ENCODE assay signal across 16 cellular contexts in the genomic region with DNA sequence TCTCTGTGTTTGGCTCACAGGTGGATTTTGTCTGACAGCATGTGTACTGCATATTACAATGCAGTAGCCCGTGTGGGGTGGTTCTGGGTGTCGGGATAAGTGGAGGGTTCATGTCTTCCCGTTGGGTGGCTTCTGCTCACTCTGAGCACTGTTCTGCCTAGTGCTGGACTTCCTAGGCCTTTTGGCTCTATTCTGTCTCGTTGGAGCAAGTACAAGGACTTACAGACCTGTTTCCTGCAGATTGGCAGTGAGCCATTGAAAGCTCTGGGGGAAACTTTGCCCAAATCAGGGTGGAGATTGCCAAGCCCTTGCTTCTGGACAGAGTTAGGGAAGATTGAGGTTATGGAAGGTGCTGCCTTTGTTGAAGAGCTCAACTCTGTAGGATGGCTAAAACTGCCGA.
A peak's percentile ranks its signal among the peaks of the same experiment; 100 is the strongest.
DNase-seq lines count a peak whose midpoint lies in the region; ATAC-seq, FAIRE-seq and TF ChIP-seq lines count a peak whose summit lies in the region.
"Had no signal": no experiment of that assay in that cellular context is flagged by ENCODE, and none has a peak within 500 bp of the region (broad histone marks: within the 10 kb centered on the region; RNA-seq: fewer than 3 reads in every experiment).

No MANE protein-coding gene starts in this region.

- peak; percentile 36 to 68 (median 46) for ATAC-seq in heart left ventricle
- ATAC-seq in left cardiac atrium: no peak
- peak; percentile 72 for ATAC-seq in left ventricle myocardium superior
- ATAC-seq: A549; CD8-positive, alpha-beta T cell had no signal

- peak overlapping the region; percentile 52 for H3K27ac Mint-ChIP-seq in progenitor cell of endocrine pancreas
- H3K27ac Mint-ChIP-seq: CD14-positive monocyte; CD8-positive, alpha-beta T cell; HFFc6 had no signal

- H3K4me3 Mint-ChIP-seq in progenitor cell of endocrine pancreas (ENCODE audit: low read depth): no peak overlapping the region
- H3K4me3 Mint-ChIP-seq: CD14-positive monocyte; CD8-positive, alpha-beta T cell; HFFc6 had no signal

- FAIRE-seq in D721Med (lab: Jason Lieb, UNC): no peak
- FAIRE-seq: A549, GM18507, HTR-8/SVneo had no signal

- intact Hi-C loops in heart left ventricle (cut with DNase I) (no loop called here), left cardiac atrium (cut with DNase I) (no loop called here), left ventricle myocardium superior (cut with micrococcal nuclease) (no loop called here)

- H3K27ac ChIP-seq in heart left ventricle: peak overlapping the region in 1 of 12 donors; percentile 17
- H3K27ac ChIP-seq in VCaP: peak overlapping the region; percentile 52; the same call in 1 of the 2 replicates
- H3K27ac ChIP-seq: A549 had no signal

- WGBS in heart left ventricle, 4 donors: 53 to 60% (median 58%) methylated on average over 5 of the region's 5 CpGs

- H3K4me3 ChIP-seq in heart left ventricle: no peak overlapping the region
- H3K4me3 ChIP-seq: A549 had no signal

- no peak for TF ChIP-seq CTCF in heart left ventricle (IDR thresholded peaks at IDR 0.05)
- TF ChIP-seq CTCF in VCaP (conservative IDR thresholded peaks at IDR 0.05): no peak
- TF ChIP-seq CTCF in progenitor cell of endocrine pancreas (IDR thresholded peaks at IDR 0.05; ENCODE audit: unreplicated experiment): no peak
- TF ChIP-seq CTCF in D721Med (IDR thresholded peaks at IDR 0.05; ENCODE audit: insufficient read depth, missing control alignments): no peak

- H3K9me3 ChIP-seq in heart left ventricle: no peaks in the 10 kb centered on the region
- H3K9me3 ChIP-seq: A549, BE2C had no signal

- DNase-seq in heart left ventricle (no peak), left cardiac atrium (no peak), left ventricle myocardium superior (no peak), progenitor cell of endocrine pancreas (ENCODE audit: low spot score, unreplicated experiment) (no peak), NCI-H748 (lab: John Stamatoyannopoulos, UW; ENCODE audit: unreplicated experiment) (no peak), D721Med (ENCODE audit: insufficient read length, low spot score) (no peak)
- DNase-seq: BE2C; CD8-positive, alpha-beta T cell; COR-L47; HCEC 1CT; HFFc6 had no signal

- H3K36me3 Mint-ChIP-seq in progenitor cell of endocrine pancreas (ENCODE audit: insufficient read depth): peaks cover 13% of the 10 kb centered on the region
- H3K36me3 Mint-ChIP-seq: CD14-positive monocyte; CD8-positive, alpha-beta T cell had no signal

- peaks cover 0 to 34% (median 5%) of the 10 kb centered on the region in 12 donors for H3K4me1 ChIP-seq in heart left ventricle
- H3K4me1 ChIP-seq: A549, BE2C had no signal

- no peak for TF ChIP-seq POLR2A in heart left ventricle (IDR thresholded peaks at IDR 0.05)

- H3K27me3 Mint-ChIP-seq in progenitor cell of endocrine pancreas: no peaks in the 10 kb centered on the region

- H3K9me3 Mint-ChIP-seq in progenitor cell of endocrine pancreas (ENCODE audit: low read depth): no peaks in the 10 kb centered on the region
- H3K9me3 Mint-ChIP-seq: CD14-positive monocyte; CD8-positive, alpha-beta T cell; HFFc6 had no signal

- peaks cover 18% of the 10 kb centered on the region for H3K4me1 Mint-ChIP-seq in progenitor cell of endocrine pancreas (ENCODE audit: low read depth)

- no peaks in the 10 kb centered on the region for H3K36me3 ChIP-seq in heart left ventricle
- H3K36me3 ChIP-seq: BE2C had no signal

- H3K27me3 ChIP-seq in heart left ventricle: no peaks in the 10 kb centered on the region
- H3K27me3 ChIP-seq: BE2C had no signal

Comparison
In these comparisons a context has a peak if more than half of its experiments do, and no peak if none do; other contexts are left out.
1. ATAC-seq: peak in heart left ventricle (4 of 4) and left ventricle myocardium superior (single experiment); none in left cardiac atrium (0 of 2).